Comparison of ENCODE assay signal across 8 cellular contexts in genomic region chr1:3611170-3612019, GRCh38. TPM values are rescaled to one million over a fixed set of nuclear protein-coding genes. Genes with fewer than 3 reads are reported as not detected.
DNase-seq lines count a peak whose midpoint lies in the region; ATAC-seq and TF ChIP-seq lines count a peak whose summit lies in the region.

TSS of gene MEGF6 (minus strand) at chr1:3611508. CDS start at chr1:3611268, 240 bp downstream.

- POLR2A ChIA-PET in CD4-positive, alpha-beta memory T cell (lab: Charles Lee; ENCODE audit: partially characterized antibody): interaction anchor here (2.2 kb wide), 1 partner anchor 13 kb away, joined by 7 read pairs; no protein-coding TSS in a partner anchor
- POLR2A ChIA-PET in activated CD8-positive, alpha-beta T cell treated with anti-CD3 and anti-CD28 coated beads for 36 hours (lab: Charles Lee): no interaction called here

- H3K27ac ChIP-seq in CD4-positive, alpha-beta memory T cell (ENCODE audit: low read depth, low read length): no peak within 1 kb of the TSS
- H3K27ac ChIP-seq in effector memory CD4-positive, alpha-beta T cell (ENCODE audit: insufficient read depth, low read length, poor library complexity, severe bottlenecking): no peak within 1 kb of the TSS

- ATAC-seq in activated CD8-positive, alpha-beta T cell treated with anti-CD3 and anti-CD28 coated beads for 36 hours: peak; percentile 82
- ATAC-seq in natural killer cell (peak; percentile 18 to 82 (median 56)), GM19397 (IDR thresholded peaks at IDR 0.05; ENCODE audit: unreplicated experiment) (no peak)

- no peak for TF ChIP-seq CTCF in activated CD8-positive, alpha-beta T cell treated with anti-CD3 and anti-CD28 coated beads for 36 hours (IDR thresholded peaks at IDR 0.05)
- TF ChIP-seq CTCF in natural killer cell (IDR thresholded peaks at IDR 0.05): no peak

- no peak within 1 kb of the TSS for H3K4me3 ChIP-seq in CD4-positive, alpha-beta memory T cell (ENCODE audit: low read length in 2 of 2)
- peak within 1 kb of the TSS; percentile 42 for H3K4me3 ChIP-seq in effector memory CD4-positive, alpha-beta T cell (ENCODE audit: insufficient read depth, low read depth, low read length, poor library complexity, severe bottlenecking)

- peak within 1 kb of the TSS in 2 of 7 donors; percentile 18 to 25 for H3K27ac Mint-ChIP-seq in CD4-positive, alpha-beta memory T cell
- H3K27ac Mint-ChIP-seq in activated CD8-positive, alpha-beta T cell treated with anti-CD3 and anti-CD28 coated beads for 36 hours: no peak within 1 kb of the TSS
- no peak within 1 kb of the TSS for H3K27ac Mint-ChIP-seq in natural killer cell

- H3K36me3 Mint-ChIP-seq in CD4-positive, alpha-beta memory T cell: no peaks in the 10 kb centered on the region
- no peaks in the 10 kb centered on the region for H3K36me3 Mint-ChIP-seq in activated CD8-positive, alpha-beta T cell treated with anti-CD3 and anti-CD28 coated beads for 36 hours (ENCODE audit: low read depth)
- H3K36me3 Mint-ChIP-seq in natural killer cell: no peaks in the 10 kb centered on the region

- DNase-seq in CD4-positive, alpha-beta memory T cell: peak in 4 of 5 donors; percentile 20 to 60 (median 26)
- peak; percentile 91 for DNase-seq in NCI-H1105 (lab: John Stamatoyannopoulos, UW)
- DNase-seq in activated CD8-positive, alpha-beta T cell treated with anti-CD3 and anti-CD28 coated beads for 36 hours: peak; percentile 61
- peak; percentile 49 to 56 (median 54) for DNase-seq in effector memory CD4-positive, alpha-beta T cell
- DNase-seq in natural killer cell: no peak
- peak; percentile 24 to 75 (median 48) for DNase-seq in stimulated activated naive CD4-positive, alpha-beta T cell (lab: John Stamatoyannopoulos, UW)
- DNase-seq in GF-D8 (lab: John Stamatoyannopoulos, UW): no peak

- no peaks in the 10 kb centered on the region for H3K9me3 ChIP-seq in CD4-positive, alpha-beta memory T cell (ENCODE audit: control insufficient read depth in 1 of 2, low read length in 2 of 2)
- H3K9me3 ChIP-seq in effector memory CD4-positive, alpha-beta T cell (ENCODE audit: control insufficient read depth, low read length): no peaks in the 10 kb centered on the region

- peak within 1 kb of the TSS; percentile 39 to 87 (median 77) for H3K4me3 Mint-ChIP-seq in CD4-positive, alpha-beta memory T cell
- peak within 1 kb of the TSS; percentile 53 for H3K4me3 Mint-ChIP-seq in activated CD8-positive, alpha-beta T cell treated with anti-CD3 and anti-CD28 coated beads for 36 hours
- peak within 1 kb of the TSS; percentile 87 for H3K4me3 Mint-ChIP-seq in natural killer cell

- H3K4me1 ChIP-seq in CD4-positive, alpha-beta memory T cell (ENCODE audit: insufficient read depth, low read length): peaks cover 15% of the 10 kb centered on the region
- peaks cover 19% of the 10 kb centered on the region for H3K4me1 ChIP-seq in effector memory CD4-positive, alpha-beta T cell (ENCODE audit: control insufficient read depth, insufficient read depth, low read length, poor library complexity, severe bottlenecking)

- peaks cover 2 to 18% (median 5%) of the 10 kb centered on the region in 4 donors for H3K4me1 Mint-ChIP-seq in CD4-positive, alpha-beta memory T cell
- H3K4me1 Mint-ChIP-seq in activated CD8-positive, alpha-beta T cell treated with anti-CD3 and anti-CD28 coated beads for 36 hours (ENCODE audit: low read depth): peaks cover 4% of the 10 kb centered on the region
- H3K4me1 Mint-ChIP-seq in natural killer cell: peaks cover 4 to 18% of the 10 kb centered on the region in 2 donors

- CTCF ChIA-PET in CD4-positive, alpha-beta memory T cell (lab: Charles Lee; ENCODE audit: partially characterized antibody): no interaction called here
- CTCF ChIA-PET in activated CD8-positive, alpha-beta T cell treated with anti-CD3 and anti-CD28 coated beads for 36 hours (lab: Charles Lee): no interaction called here

- intact Hi-C loops in CD4-positive, alpha-beta memory T cell (cut with micrococcal nuclease): loop anchor here (1.0 kb wide), 1 partner anchor 14 kb away; no protein-coding TSS in a partner anchor
- intact Hi-C loops in activated CD8-positive, alpha-beta T cell treated with anti-CD3 and anti-CD28 coated beads for 36 hours (cut with micrococcal nuclease): no loop called here
- intact Hi-C loops in natural killer cell (cut with micrococcal nuclease): no loop called here

- H3K36me3 ChIP-seq in CD4-positive, alpha-beta memory T cell (ENCODE audit: insufficient read depth, low read length): no peaks in the 10 kb centered on the region
- H3K36me3 ChIP-seq in effector memory CD4-positive, alpha-beta T cell (ENCODE audit: control insufficient read depth, insufficient read depth, low read length): no peaks in the 10 kb centered on the region

- peaks cover 5% of the 10 kb centered on the region for H3K27me3 ChIP-seq in CD4-positive, alpha-beta memory T cell (ENCODE audit: insufficient read depth, low read length)
- H3K27me3 ChIP-seq in effector memory CD4-positive, alpha-beta T cell (replicated peaks; ENCODE audit: control insufficient read depth, insufficient read depth, low read length, poor library complexity, severe bottlenecking): peaks cover 9% of the 10 kb centered on the region

- H3K27me3 Mint-ChIP-seq in CD4-positive, alpha-beta memory T cell: peaks cover 9 to 13% of the 10 kb centered on the region in 2 donors
- H3K27me3 Mint-ChIP-seq in activated CD8-positive, alpha-beta T cell treated with anti-CD3 and anti-CD28 coated beads for 36 hours: peaks cover 11% of the 10 kb centered on the region
- H3K27me3 Mint-ChIP-seq in natural killer cell (ENCODE audit: low read depth in 2 of 2): peaks cover 0 to 24% of the 10 kb centered on the region in 2 donors

- H3K9me3 Mint-ChIP-seq in CD4-positive, alpha-beta memory T cell: peaks cover 0 to 1% (median 0%) of the 10 kb centered on the region in 8 donors
- H3K9me3 Mint-ChIP-seq in activated CD8-positive, alpha-beta T cell treated with anti-CD3 and anti-CD28 coated beads for 36 hours: no peaks in the 10 kb centered on the region
- H3K9me3 Mint-ChIP-seq in natural killer cell: no peaks in the 10 kb centered on the region

RNA-seq across cellular contexts. Expression of gene MEGF6, which starts in this region (rescaled TPM):
- 100 to 1,000 TPM; 167 to 168 TPM for total RNA-seq in CD4-positive, alpha-beta memory T cell
- 1 to 10 TPM; 2.4 to 7.1 TPM for polyA plus RNA-seq in CD4-positive, alpha-beta memory T cell
- total RNA-seq in activated CD8-positive, alpha-beta T cell treated with anti-CD3 and anti-CD28 coated beads for 36 hours: 1 to 10 TPM; 2.0 to 2.5 TPM
- 10 to 100 TPM in 1 of 3 donors, 1 to 10 TPM in 2; 3.1 to 15.6 (median 5.1) TPM for total RNA-seq in natural killer cell

Comparison
In these comparisons a context has a peak if more than half of its experiments do, and no peak if none do; other contexts are left out.
1. RNA of gene MEGF6 (total RNA-seq): 167 to 168 TPM in CD4-positive, alpha-beta memory T cell; 3.1 to 15.6 TPM in natural killer cell and 2.0 to 2.5 TPM in activated CD8-positive, alpha-beta T cell treated with anti-CD3 and anti-CD28 coated beads for 36 hours; every median in the first group is over 10 times any median in the second.
2. DNase-seq: peak in CD4-positive, alpha-beta memory T cell (4 of 5), NCI-H1105 (single experiment), activated CD8-positive, alpha-beta T cell treated with anti-CD3 and anti-CD28 coated beads for 36 hours (single experiment), effector memory CD4-positive, alpha-beta T cell (3 of 3) and stimulated activated naive CD4-positive, alpha-beta T cell (6 of 6); none in natural killer cell (single experiment) and GF-D8 (single experiment).
3. Peak in every context shown above with its lines, with median percentiles within 50 percentile points of each other: H3K4me3 Mint-ChIP-seq.